Comparison of ENCODE assay signal across 1 cellular context in genomic region chr20:2991532-2991931, GRCh38.
TF ChIP-seq lines count a peak whose summit lies in the region.

No MANE protein-coding gene starts in this region.

TF ChIP-seq in K562, 482 proteins besides CTCF, POLR2A, EP300 and RAD21 (continued from another document):
- TF ChIP-seq CHD7 (IDR thresholded peaks at IDR 0.05; ENCODE audit: low read depth, low read length) (no peak), ZNF584 (CRISPR knock-in tag; IDR thresholded peaks at IDR 0.05; ENCODE audit: low read depth) (no peak), PRDM10 (IDR thresholded peaks at IDR 0.05; ENCODE audit: partially characterized antibody) (no peak), THRA (IDR thresholded peaks at IDR 0.05) (no peak), ZBTB1 (CRISPR knock-in tag; IDR thresholded peaks at IDR 0.05; ENCODE audit: borderline replicate concordance, low read depth) (no peak), ZNF592 (IDR thresholded peaks at IDR 0.05) (no peak), MCM5 (IDR thresholded peaks at IDR 0.05; ENCODE audit: low read depth) (no peak)
